15 cellular contexts compared by ENCODE assay signal in genomic region chr15:53869044-53869805, GRCh38.
DNase-seq lines count a peak whose midpoint lies in the region; ATAC-seq and TF ChIP-seq lines count a peak whose summit lies in the region.
"Had no signal": no experiment of that assay in that cellular context is flagged by ENCODE, and none has a peak within 500 bp of the region (broad histone marks: within the 10 kb centered on the region; RNA-seq: fewer than 3 reads in every experiment).

No MANE protein-coding gene starts in this region.

- H3K9me3 Mint-ChIP-seq in glutamatergic neuron (ENCODE audit: unreplicated experiment) = no peaks in the 10 kb centered on the region
- H3K9me3 Mint-ChIP-seq in CD8-positive, alpha-beta T cell = no peaks in the 10 kb centered on the region
- peaks cover 5 to 14% of the 10 kb centered on the region in 2 donors for H3K9me3 Mint-ChIP-seq in effector memory CD8-positive, alpha-beta T cell

- H4K20me1 ChIP-seq in DOHH2 (ENCODE audit: control insufficient read depth, insufficient read depth, low read depth, low read length) = no peaks in the 10 kb centered on the region

- H3K36me3 Mint-ChIP-seq in glutamatergic neuron (ENCODE audit: unreplicated experiment) = no peaks in the 10 kb centered on the region
- H3K36me3 Mint-ChIP-seq in CD8-positive, alpha-beta T cell = no peaks in the 10 kb centered on the region
- H3K36me3 Mint-ChIP-seq in effector memory CD8-positive, alpha-beta T cell (ENCODE audit: insufficient read depth) = no peaks in the 10 kb centered on the region
- H3K36me3 Mint-ChIP-seq: CD4-positive, CD25-positive, alpha-beta regulatory T cell; naive thymus-derived CD8-positive, alpha-beta T cell had no signal

- POLR2A ChIA-PET in HEK293T (lab: Yijun Ruan, JAX) = no interaction called here
- POLR2A ChIA-PET in CD8-positive, alpha-beta T cell (lab: Charles Lee) = no interaction called here

- no peaks in the 10 kb centered on the region for H3K4me1 ChIP-seq in DOHH2 (ENCODE audit: control insufficient read depth, low read length)
- no peaks in the 10 kb centered on the region for H3K4me1 ChIP-seq in CD8-positive, alpha-beta T cell (ENCODE audit: insufficient read depth, low read length)

- no peak overlapping the region for H3K27ac Mint-ChIP-seq in glutamatergic neuron (ENCODE audit: unreplicated experiment)
- no peak overlapping the region for H3K27ac Mint-ChIP-seq in CD8-positive, alpha-beta T cell
- no peak overlapping the region for H3K27ac Mint-ChIP-seq in effector memory CD8-positive, alpha-beta T cell
- H3K27ac Mint-ChIP-seq: CD4-positive, CD25-positive, alpha-beta regulatory T cell; naive thymus-derived CD8-positive, alpha-beta T cell had no signal

- CTCF ChIA-PET in HEK293T (lab: Yijun Ruan, JAX) = interaction anchor here (0.7 kb wide), 1 partner anchor 26 kb away, joined by 3 read pairs; no protein-coding TSS in a partner anchor
- CTCF ChIA-PET in CD8-positive, alpha-beta T cell (lab: Charles Lee) = no interaction called here

- intact Hi-C loops in CD8-positive, alpha-beta T cell (cut with DNase I, micrococcal nuclease) = no loop called here

- no peak for ATAC-seq in CD8-positive, alpha-beta T cell
- ATAC-seq in effector memory CD8-positive, alpha-beta T cell (replicated peaks) = no peak
- ATAC-seq in GM21515 (IDR thresholded peaks at IDR 0.05; ENCODE audit: unreplicated experiment) = no peak
- ATAC-seq: left lobe of liver; naive thymus-derived CD8-positive, alpha-beta T cell had no signal

- no peaks in the 10 kb centered on the region for H3K27me3 Mint-ChIP-seq in glutamatergic neuron (ENCODE audit: unreplicated experiment)
- no peaks in the 10 kb centered on the region for H3K27me3 Mint-ChIP-seq in CD8-positive, alpha-beta T cell (ENCODE audit: low read depth)
- H3K27me3 Mint-ChIP-seq in effector memory CD8-positive, alpha-beta T cell = no peaks in the 10 kb centered on the region
- H3K27me3 Mint-ChIP-seq: CD4-positive, CD25-positive, alpha-beta regulatory T cell had no signal

- H3K4me2 ChIP-seq in DOHH2 (ENCODE audit: low read length) = no peak overlapping the region

- H3K4me3 ChIP-seq in DOHH2 (ENCODE audit: low read length) = no peak overlapping the region
- no peak overlapping the region for H3K4me3 ChIP-seq in CD8-positive, alpha-beta T cell (ENCODE audit: low read depth, low read length)

- no peaks in the 10 kb centered on the region for H3K9me2 ChIP-seq in DOHH2 (replicated peaks; ENCODE audit: control insufficient read depth, low read length)

- no peaks in the 10 kb centered on the region for H3K79me2 ChIP-seq in DOHH2 (ENCODE audit: control insufficient read depth, low read length)

- TF ChIP-seq CTCF in DOHH2 (IDR thresholded peaks at IDR 0.05; ENCODE audit: low read depth, low read length, poor library complexity, severe bottlenecking) = peak; percentile 14
- TF ChIP-seq CTCF in glutamatergic neuron (IDR thresholded peaks at IDR 0.05; ENCODE audit: partially characterized antibody, unreplicated experiment) = peak; percentile 32
- TF ChIP-seq CTCF in CD8-positive, alpha-beta T cell (IDR thresholded peaks at IDR 0.05) = no peak

- H3F3A ChIP-seq in DOHH2 (ENCODE audit: control insufficient read depth, insufficient read depth) = no peaks in the 10 kb centered on the region

- H3K27me3 ChIP-seq in DOHH2 (ENCODE audit: control insufficient read depth, low read length) = no peaks in the 10 kb centered on the region
- H3K27me3 ChIP-seq in CD8-positive, alpha-beta T cell (ENCODE audit: insufficient read depth, low read length) = no peaks in the 10 kb centered on the region

- no peak overlapping the region for H3K27ac ChIP-seq in DOHH2 (ENCODE audit: low read depth, low read length)
- H3K27ac ChIP-seq in CD8-positive, alpha-beta T cell (ENCODE audit: low read depth, low read length) = no peak overlapping the region

- no peaks in the 10 kb centered on the region for H3K36me3 ChIP-seq in DOHH2 (ENCODE audit: control insufficient read depth, low read length)
- H3K36me3 ChIP-seq in CD8-positive, alpha-beta T cell (ENCODE audit: insufficient read depth, low read length) = no peaks in the 10 kb centered on the region

- no peaks in the 10 kb centered on the region for H3K4me1 Mint-ChIP-seq in glutamatergic neuron (ENCODE audit: low read depth, unreplicated experiment)
- no peaks in the 10 kb centered on the region for H3K4me1 Mint-ChIP-seq in CD8-positive, alpha-beta T cell (ENCODE audit: low read depth)
- no peaks in the 10 kb centered on the region for H3K4me1 Mint-ChIP-seq in effector memory CD8-positive, alpha-beta T cell (ENCODE audit: low read depth in 2 of 2)
- H3K4me1 Mint-ChIP-seq: CD4-positive, CD25-positive, alpha-beta regulatory T cell; naive thymus-derived CD8-positive, alpha-beta T cell had no signal

- no peak overlapping the region for H3K4me3 Mint-ChIP-seq in glutamatergic neuron (ENCODE audit: unreplicated experiment)
- H3K4me3 Mint-ChIP-seq in CD8-positive, alpha-beta T cell = no peak overlapping the region
- H3K4me3 Mint-ChIP-seq in effector memory CD8-positive, alpha-beta T cell = no peak overlapping the region
- H3K4me3 Mint-ChIP-seq: CD4-positive, CD25-positive, alpha-beta regulatory T cell; naive thymus-derived CD8-positive, alpha-beta T cell had no signal

- no peaks in the 10 kb centered on the region for H3K9me3 ChIP-seq in DOHH2 (ENCODE audit: control insufficient read depth, insufficient read depth, low read length)
- no peaks in the 10 kb centered on the region for H3K9me3 ChIP-seq in CD8-positive, alpha-beta T cell (ENCODE audit: low read length)

- peak; percentile 20 for DNase-seq in HEK293T (ENCODE audit: extremely low spot score)
- peak; percentile 31 for DNase-seq in RPMI8226
- no peak for DNase-seq in glutamatergic neuron
- DNase-seq in CD8-positive, alpha-beta T cell = no peak
- no peak for DNase-seq in effector memory CD8-positive, alpha-beta T cell
- DNase-seq in DMS79 (lab: John Stamatoyannopoulos, UW) = no peak
- DNase-seq: activated CD4-positive, alpha-beta T cell treated with anti-CD3 and anti-CD28 coated beads for 1 hour; activated T-cell treated with anti-CD3 and anti-CD28 coated beads, Interleukin-2, amount 50 U/mL, for 48 hours; CD4-positive, CD25-positive, alpha-beta regulatory T cell; naive thymus-derived CD8-positive, alpha-beta T cell; NCI-H146; NCI-H748 treated with DMSO at 0.1 percent for 48 hours had no signal

TF ChIP-seq in HEK293T, 16 proteins besides CTCF, POLR2A, EP300 and RAD21:
- TF ChIP-seq FOXA1 (IDR thresholded peaks at IDR 0.05) (no peak), SUZ12 (IDR thresholded peaks at IDR 0.05) (no peak), BHLHE40 (IDR thresholded peaks at IDR 0.05; ENCODE audit: borderline replicate concordance) (no peak), SP1 (IDR thresholded peaks at IDR 0.05) (no peak), CTBP1 (IDR thresholded peaks at IDR 0.05; ENCODE audit: borderline replicate concordance) (no peak), L3MBTL2 (conservative IDR thresholded peaks at IDR 0.05) (no peak), TARDBP (IDR thresholded peaks at IDR 0.05) (no peak), ARNT (IDR thresholded peaks at IDR 0.05) (no peak), LEF1 (IDR thresholded peaks at IDR 0.05; ENCODE audit: borderline replicate concordance) (no peak), FOXK2 (IDR thresholded peaks at IDR 0.05) (no peak), HDGF (IDR thresholded peaks at IDR 0.05; ENCODE audit: borderline replicate concordance) (no peak), NFRKB (IDR thresholded peaks at IDR 0.05) (no peak), FOXM1 (IDR thresholded peaks at IDR 0.05; ENCODE audit: borderline replicate concordance) (no peak), ZNF384 (IDR thresholded peaks at IDR 0.05) (no peak), ELF4 (IDR thresholded peaks at IDR 0.05) (no peak)
- TF ChIP-seq, protein P1, sequence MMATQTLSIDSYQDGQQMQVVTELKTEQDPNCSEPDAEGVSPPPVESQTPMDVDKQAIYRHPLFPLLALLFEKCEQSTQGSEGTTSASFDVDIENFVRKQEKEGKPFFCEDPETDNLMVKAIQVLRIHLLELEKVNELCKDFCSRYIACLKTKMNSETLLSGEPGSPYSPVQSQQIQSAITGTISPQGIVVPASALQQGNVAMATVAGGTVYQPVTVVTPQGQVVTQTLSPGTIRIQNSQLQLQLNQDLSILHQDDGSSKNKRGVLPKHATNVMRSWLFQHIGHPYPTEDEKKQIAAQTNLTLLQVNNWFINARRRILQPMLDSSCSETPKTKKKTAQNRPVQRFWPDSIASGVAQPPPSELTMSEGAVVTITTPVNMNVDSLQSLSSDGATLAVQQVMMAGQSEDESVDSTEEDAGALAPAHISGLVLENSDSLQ (IDR thresholded peaks at IDR 0.05) = no peak

Comparison
In these comparisons a context has a peak if more than half of its experiments do, and no peak if none do; other contexts are left out.
1. DNase-seq: peak in HEK293T (single experiment) and RPMI8226 (single experiment); none in glutamatergic neuron (single experiment), CD8-positive, alpha-beta T cell (0 of 7), effector memory CD8-positive, alpha-beta T cell (0 of 3) and DMS79 (single experiment).